ENCODE assay signal across 1 cellular context in genomic region chr4:1137063-1137771, GRCh38.
TF ChIP-seq lines count a peak whose summit lies in the region.

No MANE protein-coding gene starts in this region.

TF ChIP-seq in GM12878, 131 proteins besides CTCF, POLR2A, EP300 and RAD21 (continued from another document):
- TF ChIP-seq MLLT1 (IDR thresholded peaks at IDR 0.05) = peak; percentile 51; the same call in 1 of the 2 replicates
- peak; percentile 81; the same call in 1 of the 2 replicates for TF ChIP-seq ZBTB40 (IDR thresholded peaks at IDR 0.05; ENCODE audit: borderline replicate concordance)
- no peak for TF ChIP-seq RAD51 (IDR thresholded peaks at IDR 0.05)
- TF ChIP-seq RB1 (IDR thresholded peaks at IDR 0.05; ENCODE audit: borderline replicate concordance) = no peak
